In the genomic region with DNA sequence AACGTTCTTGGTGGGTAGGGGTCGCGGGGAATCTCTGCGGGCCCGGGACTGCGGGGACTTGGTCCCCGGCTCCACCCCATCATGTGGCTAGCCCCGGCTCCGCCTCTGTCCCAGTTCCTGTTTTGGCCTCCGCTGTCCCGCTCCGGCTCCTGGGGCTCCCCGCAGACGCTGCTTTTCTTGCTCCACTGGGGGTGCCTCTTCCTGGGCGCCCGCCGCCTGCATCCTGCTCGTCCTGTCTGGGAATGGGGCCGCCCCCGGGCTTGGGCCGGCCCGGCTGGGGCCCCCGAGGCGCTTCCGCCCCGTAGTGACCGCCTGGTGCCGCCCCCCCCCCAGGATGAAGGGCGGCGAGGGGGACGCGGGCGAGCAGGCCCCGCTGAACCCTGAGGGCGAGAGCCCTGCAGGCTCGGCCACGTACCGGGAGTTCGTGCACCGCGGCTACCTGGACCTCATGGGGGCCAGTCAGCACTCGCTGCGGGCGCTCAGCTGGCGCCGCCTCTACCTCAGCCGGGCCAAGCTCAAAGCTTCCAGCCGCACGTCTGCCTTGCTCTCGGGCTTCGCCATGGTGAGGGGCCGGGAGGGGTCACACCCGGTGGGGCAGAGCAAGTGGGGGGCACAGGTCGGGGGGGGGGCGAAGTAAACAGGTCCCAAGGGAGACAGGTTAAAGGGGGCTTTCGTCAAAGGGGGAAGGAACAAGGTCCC, we compare ENCODE assay signal across 1 cellular context.
TF ChIP-seq lines count a peak whose summit lies in the region.

TSS of gene ORAI3 (plus strand) at position 113 of the 699 bp plus-strand sequence. CDS start at position 335, 222 bp downstream.

TF ChIP-seq in K562, 482 proteins besides CTCF, POLR2A, EP300 and RAD21 (continued from another document and continues in another):
- TF ChIP-seq, protein P1, sequence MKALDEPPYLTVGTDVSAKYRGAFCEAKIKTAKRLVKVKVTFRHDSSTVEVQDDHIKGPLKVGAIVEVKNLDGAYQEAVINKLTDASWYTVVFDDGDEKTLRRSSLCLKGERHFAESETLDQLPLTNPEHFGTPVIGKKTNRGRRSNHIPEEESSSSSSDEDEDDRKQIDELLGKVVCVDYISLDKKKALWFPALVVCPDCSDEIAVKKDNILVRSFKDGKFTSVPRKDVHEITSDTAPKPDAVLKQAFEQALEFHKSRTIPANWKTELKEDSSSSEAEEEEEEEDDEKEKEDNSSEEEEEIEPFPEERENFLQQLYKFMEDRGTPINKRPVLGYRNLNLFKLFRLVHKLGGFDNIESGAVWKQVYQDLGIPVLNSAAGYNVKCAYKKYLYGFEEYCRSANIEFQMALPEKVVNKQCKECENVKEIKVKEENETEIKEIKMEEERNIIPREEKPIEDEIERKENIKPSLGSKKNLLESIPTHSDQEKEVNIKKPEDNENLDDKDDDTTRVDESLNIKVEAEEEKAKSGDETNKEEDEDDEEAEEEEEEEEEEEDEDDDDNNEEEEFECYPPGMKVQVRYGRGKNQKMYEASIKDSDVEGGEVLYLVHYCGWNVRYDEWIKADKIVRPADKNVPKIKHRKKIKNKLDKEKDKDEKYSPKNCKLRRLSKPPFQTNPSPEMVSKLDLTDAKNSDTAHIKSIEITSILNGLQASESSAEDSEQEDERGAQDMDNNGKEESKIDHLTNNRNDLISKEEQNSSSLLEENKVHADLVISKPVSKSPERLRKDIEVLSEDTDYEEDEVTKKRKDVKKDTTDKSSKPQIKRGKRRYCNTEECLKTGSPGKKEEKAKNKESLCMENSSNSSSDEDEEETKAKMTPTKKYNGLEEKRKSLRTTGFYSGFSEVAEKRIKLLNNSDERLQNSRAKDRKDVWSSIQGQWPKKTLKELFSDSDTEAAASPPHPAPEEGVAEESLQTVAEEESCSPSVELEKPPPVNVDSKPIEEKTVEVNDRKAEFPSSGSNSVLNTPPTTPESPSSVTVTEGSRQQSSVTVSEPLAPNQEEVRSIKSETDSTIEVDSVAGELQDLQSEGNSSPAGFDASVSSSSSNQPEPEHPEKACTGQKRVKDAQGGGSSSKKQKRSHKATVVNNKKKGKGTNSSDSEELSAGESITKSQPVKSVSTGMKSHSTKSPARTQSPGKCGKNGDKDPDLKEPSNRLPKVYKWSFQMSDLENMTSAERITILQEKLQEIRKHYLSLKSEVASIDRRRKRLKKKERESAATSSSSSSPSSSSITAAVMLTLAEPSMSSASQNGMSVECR (CRISPR knock-in tag; IDR thresholded peaks at IDR 0.05), result no peak; the same call in 1 of the 2 replicates
- TF ChIP-seq FOXM1 (IDR thresholded peaks at IDR 0.05; ENCODE audit: low read depth) (no peak), FOXM1 (CRISPR knock-in tag; IDR thresholded peaks at IDR 0.05; ENCODE audit: low read depth) (no peak), SMAD4 (CRISPR knock-in tag; conservative IDR thresholded peaks at IDR 0.05) (peak; percentile 91), ESRRA (IDR thresholded peaks at IDR 0.05; ENCODE audit: borderline replicate concordance, low read depth) (peak; percentile 20; the same call in 1 of the 2 replicates), MAZ (CRISPR knock-in tag; conservative IDR thresholded peaks at IDR 0.05 in 1 of 2, IDR thresholded peaks at IDR 0.05 in 1 of 2) (peak; percentile 53 to 59; a peak in 3 of 4 replicates), SIN3A (IDR thresholded peaks at IDR 0.05; ENCODE audit: borderline replicate concordance in 2 of 2, control insufficient read depth in 1 of 2, low read depth in 2 of 2, low read length in 2 of 2) (peak; percentile 19 to 61; a peak in 1 of 4 replicates), STAT5A (IDR thresholded peaks at IDR 0.05; ENCODE audit: borderline replicate concordance, low read length) (no peak), MECOM (CRISPR knock-in tag; IDR thresholded peaks at IDR 0.05) (no peak), RBM39 (optimal IDR thresholded peaks at IDR 0.05; ENCODE audit: low read depth, low read length) (no peak), MGA (IDR thresholded peaks at IDR 0.05) (no peak), SPI1 (IDR thresholded peaks at IDR 0.05; ENCODE audit: borderline replicate concordance, low read depth, low read length) (peak; percentile 98), EWSR1 (IDR thresholded peaks at IDR 0.05; ENCODE audit: borderline replicate concordance, low read depth, partially characterized antibody) (no peak), RNF2 (IDR thresholded peaks at IDR 0.05) (no peak), KAT8 (IDR thresholded peaks at IDR 0.05; ENCODE audit: low read depth) (no peak), PHF20 (IDR thresholded peaks at IDR 0.05; ENCODE audit: partially characterized antibody) (no peak), ARID2 (IDR thresholded peaks at IDR 0.05) (no peak), MAFK (IDR thresholded peaks at IDR 0.05; ENCODE audit: low read length) (no peak), ZBTB8A (IDR thresholded peaks at IDR 0.05; ENCODE audit: partially characterized antibody) (no peak), THAP12 (CRISPR knock-in tag; IDR thresholded peaks at IDR 0.05) (no peak), CREB1 (IDR thresholded peaks at IDR 0.05) (no peak), CREB1 (CRISPR knock-in tag; IDR thresholded peaks at IDR 0.05) (0 out of 2 replicates have a peak, but pooled peaks have one; percentile 36)
